17 cellular contexts compared by ENCODE assay signal in genomic region chr12:13499008-13499407, GRCh38.
"Had no signal": no experiment of that assay in that cellular context is flagged by ENCODE, and none has a peak within 500 bp of the region (broad histone marks: within the 10 kb centered on the region; RNA-seq: fewer than 3 reads in every experiment).

No MANE protein-coding gene starts in this region.

- H3K9me3 ChIP-seq: esophagus muscularis mucosa, tibial artery, upper lobe of left lung, vagina had no signal

- H3K27me3 ChIP-seq: spleen, upper lobe of left lung, vagina had no signal

- H3K27ac ChIP-seq: epithelial cell of prostate, esophagus muscularis mucosa, spleen, tibial artery, upper lobe of left lung, vagina had no signal

- H3K4me1 Mint-ChIP-seq: naive thymus-derived CD4-positive, alpha-beta T cell; nephron progenitor cell had no signal

- H3K36me3 ChIP-seq: esophagus muscularis mucosa, spleen, tibial artery, upper lobe of left lung, vagina had no signal

- H3K36me3 Mint-ChIP-seq: naive thymus-derived CD4-positive, alpha-beta T cell had no signal

- H3K4me1 ChIP-seq: esophagus muscularis mucosa, tibial artery, upper lobe of left lung, vagina had no signal

- H3K4me3 Mint-ChIP-seq: naive thymus-derived CD4-positive, alpha-beta T cell; nephron progenitor cell had no signal

- H3K4me3 ChIP-seq: esophagus muscularis mucosa, lung, spleen, tibial artery, upper lobe of left lung, vagina had no signal

- DNase-seq: effector memory CD4-positive, alpha-beta T cell; left colon; left ventricle myocardium superior; naive thymus-derived CD4-positive, alpha-beta T cell; nephron progenitor cell; spleen; stimulated activated CD4-positive, alpha-beta T cell treated with anti-CD3 and anti-CD28 coated beads, Interleukin-15, amount 100 ng/mL, for 24 hours; stimulated activated CD4-positive, alpha-beta T cell treated with anti-CD3 and anti-CD28 coated beads, Interleukin-1b, Interleukin-23, amount 100 ng/mL, for 48 hours; stimulated activated CD4-positive, alpha-beta T cell treated with anti-CD3 and anti-CD28 coated beads, Interleukin-4, amount 100 ng/mL, for 4 hours; stimulated activated naive CD4-positive, alpha-beta T cell treated with Interleukin-2 at 50 U/mL for 16 hours; tibial artery had no signal

- ATAC-seq: left colon; left ventricle myocardium superior; naive thymus-derived CD4-positive, alpha-beta T cell; sciatic nerve had no signal

- H3K9me3 Mint-ChIP-seq: naive thymus-derived CD4-positive, alpha-beta T cell; nephron progenitor cell had no signal

- H3K27ac Mint-ChIP-seq: naive thymus-derived CD4-positive, alpha-beta T cell; nephron progenitor cell had no signal
